ENCODE assay signal across 8 cellular contexts in the genomic region with DNA sequence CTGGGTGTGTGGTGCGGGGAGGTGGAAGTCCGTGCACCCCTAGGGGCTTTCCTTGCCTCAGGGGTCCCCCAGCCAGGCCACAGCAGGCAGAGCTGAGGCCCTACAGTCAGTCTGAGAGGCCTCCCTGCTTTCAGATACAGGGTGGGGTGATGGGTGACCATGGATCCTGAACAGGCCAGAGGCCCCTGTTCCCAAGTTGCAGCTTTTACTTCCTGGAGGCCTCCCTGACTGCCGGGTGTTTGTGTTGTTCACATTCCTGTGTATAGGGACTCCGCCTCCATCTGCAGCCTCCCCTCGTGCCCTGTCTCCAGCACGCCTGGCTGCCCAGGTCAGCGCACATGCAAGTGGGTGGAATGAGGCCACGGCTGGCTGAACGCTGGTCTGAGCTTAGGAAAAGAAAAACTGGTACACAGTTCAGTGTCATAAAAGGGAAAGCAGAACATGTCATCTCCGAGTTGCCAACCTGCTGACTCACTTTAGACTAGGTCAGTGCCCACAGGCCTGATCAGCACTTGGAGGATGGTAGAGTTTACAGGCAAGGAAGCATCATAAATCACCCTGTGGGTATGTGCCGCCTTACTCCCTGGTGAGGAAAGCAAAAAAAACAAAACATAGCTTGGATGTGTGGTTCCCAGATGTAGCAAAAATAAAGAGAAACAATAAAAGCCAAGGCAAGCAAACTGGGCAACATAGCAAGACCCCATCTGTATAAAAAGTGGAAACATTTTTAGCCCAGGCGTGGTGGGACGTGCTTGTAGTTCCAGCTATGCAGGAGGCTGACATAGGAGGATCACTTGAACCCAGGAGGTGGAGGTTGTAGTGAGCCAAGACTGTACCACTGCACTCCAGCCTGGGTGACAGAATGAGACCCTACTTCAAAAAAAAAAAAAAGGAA. TPM values are rescaled to one million over a fixed set of nuclear protein-coding genes. Genes with fewer than 3 reads are reported as not detected.
DNase-seq lines count a peak whose midpoint lies in the region; ATAC-seq, FAIRE-seq and TF ChIP-seq lines count a peak whose summit lies in the region.

No MANE protein-coding gene starts in this region.

- TF ChIP-seq CTCF in chondrocyte (IDR thresholded peaks at IDR 0.05) (no peak), neural crest cell (conservative IDR thresholded peaks at IDR 0.05) (no peak)

- no peak for ATAC-seq in HG03045 (IDR thresholded peaks at IDR 0.05; ENCODE audit: unreplicated experiment)

- H3K9me3 Mint-ChIP-seq in chondrocyte (ENCODE audit: low read depth): no peaks in the 10 kb centered on the region
- H3K9me3 Mint-ChIP-seq in neural crest cell: no peaks in the 10 kb centered on the region

- H3K27me3 Mint-ChIP-seq in chondrocyte (ENCODE audit: low read depth) (no peaks in the 10 kb centered on the region), neural crest cell (ENCODE audit: low read depth) (no peaks in the 10 kb centered on the region)

- H3K4me1 Mint-ChIP-seq in chondrocyte (ENCODE audit: low read depth) (peaks cover 17% of the 10 kb centered on the region), neural crest cell (peaks cover 2% of the 10 kb centered on the region)

- H3K27ac Mint-ChIP-seq in chondrocyte (ENCODE audit: unreplicated experiment) (peak overlapping the region; percentile 91), neural crest cell (ENCODE audit: unreplicated experiment) (peak overlapping the region; percentile 19)

- DNase-seq in EH (ENCODE audit: low read depth) (peak; percentile 84), HTR-8/SVneo (ENCODE audit: insufficient read length, low spot score) (peak; percentile 68), chondrocyte (ENCODE audit: low spot score) (no peak), neural crest cell (ENCODE audit: low read depth, low spot score) (no peak), NCI-H1930 (lab: John Stamatoyannopoulos, UW) (no peak), GM19240 (ENCODE audit: insufficient read length, low spot score) (no peak), NCI-H2081 (lab: John Stamatoyannopoulos, UW) (no peak)

- FAIRE-seq in HTR-8/SVneo (lab: Jason Lieb, UNC): no peak

- H3K4me3 Mint-ChIP-seq in chondrocyte (ENCODE audit: unreplicated experiment) (no peak overlapping the region), neural crest cell (peak overlapping the region; percentile 54)

- H3K36me3 Mint-ChIP-seq in chondrocyte (ENCODE audit: low read depth) (peaks cover 7% of the 10 kb centered on the region), neural crest cell (ENCODE audit: low read depth) (no peaks in the 10 kb centered on the region)

RNA-seq across cellular contexts. Expression of a gene that starts 6.2 kb away (rescaled TPM):
- total RNA-seq in chondrocyte (49.5 to 57.3 TPM (median 55.9 TPM) in 3 replicates), neural crest cell (39.2 and 41.7 TPM in 2 replicates)

RNA-seq across cellular contexts. Expression of a gene that starts 13.0 kb away (rescaled TPM):
- 24.5 to 29.6 TPM (median 28.0 TPM) in 3 replicates for total RNA-seq in chondrocyte
- 10.7 and 13.6 TPM in 2 replicates for total RNA-seq in neural crest cell

RNA-seq across cellular contexts. Expression of a gene that starts 22.2 kb away (rescaled TPM):
- total RNA-seq in chondrocyte (0.42 to 0.44 TPM in 2 of 3 replicates, not detected in the other), neural crest cell (0.09 and 0.23 TPM in 2 replicates)

RNA-seq across cellular contexts. Expression of a gene that starts 52.6 kb away (rescaled TPM):
- total RNA-seq in chondrocyte: 9.5 to 12.7 TPM (median 11.8 TPM) in 3 replicates
- 21.3 and 23.8 TPM in 2 replicates for total RNA-seq in neural crest cell

RNA-seq across cellular contexts. Expression of a gene that starts 52.7 kb away (rescaled TPM):
- total RNA-seq in chondrocyte (25.1 to 41.8 TPM (median 26.7 TPM) in 3 replicates), neural crest cell (68.9 and 71.9 TPM in 2 replicates)

Comparison
In these comparisons a context has a peak if more than half of its experiments do, and no peak if none do; other contexts are left out.
1. DNase-seq: peak in EH (single experiment) and HTR-8/SVneo (single experiment); none in chondrocyte (single experiment), neural crest cell (single experiment), NCI-H1930 (0 of 2), GM19240 (single experiment) and NCI-H2081 (0 of 2).